In genomic region chr22:42939451-42939881, GRCh38 we compare ENCODE assay signal across 8 cellular contexts.
DNase-seq lines count a peak whose midpoint lies in the region; ATAC-seq and TF ChIP-seq lines count a peak whose summit lies in the region.

No MANE protein-coding gene starts in this region.

- H3K27ac ChIP-seq in BLaER1: no peak overlapping the region
- peak overlapping the region in 1 of 2 experiments; percentile 98; a peak in 3 of 4 replicates for H3K27ac ChIP-seq in SK-N-SH (ENCODE audit: low read depth in 2 of 2, low read length in 1 of 2)
- H3K27ac ChIP-seq in psoas muscle: peak overlapping the region; percentile 63

- H3K4me2 ChIP-seq in BLaER1 (0 out of 2 replicates have a peak overlapping the region, but pooled peaks have one; percentile 9), SK-N-SH (peak overlapping the region; percentile 73)

- H3K27me3 ChIP-seq in BLaER1: no peaks in the 10 kb centered on the region
- H3K27me3 ChIP-seq in SK-N-SH (ENCODE audit: insufficient read depth): no peaks in the 10 kb centered on the region
- H3K27me3 ChIP-seq in psoas muscle (ENCODE audit: insufficient read depth in 3 of 3, low read length in 2 of 3): no peaks in the 10 kb centered on the region

- WGBS in SK-N-SH (ENCODE audit: low lambda C conversion rate): 66% methylated on average over 7 of the region's 7 CpGs
- WGBS in psoas muscle, 3 donors: 60 to 67% (median 64%) methylated on average over 7 of the region's 7 CpGs

- POLR2A ChIA-PET in SK-N-SH (lab: Yijun Ruan, JAX) (no interaction called here), GM10248 (lab: Yijun Ruan, JAX) (no interaction called here)

- no peak overlapping the region for H3K4me3 ChIP-seq in BLaER1
- peak overlapping the region in 1 of 2 experiments; percentile 6; a peak in 1 of 4 replicates for H3K4me3 ChIP-seq in SK-N-SH (ENCODE audit: low read depth in 2 of 2, low read length in 1 of 2)
- no peak overlapping the region for H3K4me3 ChIP-seq in psoas muscle

- no peak overlapping the region for H2AFZ ChIP-seq in SK-N-SH (ENCODE audit: low read depth)

- no peak for TF ChIP-seq EP300 in SK-N-SH (IDR thresholded peaks at IDR 0.05; ENCODE audit: borderline replicate concordance in 1 of 2, low read depth in 1 of 2, low read length in 1 of 2)

- H3K9me2 ChIP-seq in SK-N-SH: no peaks in the 10 kb centered on the region

- H3K9me3 ChIP-seq in BLaER1 (no peaks in the 10 kb centered on the region), SK-N-SH (no peaks in the 10 kb centered on the region), psoas muscle (no peaks in the 10 kb centered on the region)

- no peak for TF ChIP-seq RAD21 in SK-N-SH (IDR thresholded peaks at IDR 0.05; ENCODE audit: low read length)

- DNase-seq in SK-N-SH (no peak), Right ventricle myocardium superior (no peak), psoas muscle (no peak), GM10248 (ENCODE audit: extremely low spot score) (no peak), GM13976 (ENCODE audit: low spot score) (no peak), SKM-1 treated with dmso at 0.1 percent for 144 hours (lab: John Stamatoyannopoulos, UW; ENCODE audit: unreplicated experiment) (no peak), NCI-H2029 (lab: John Stamatoyannopoulos, UW) (no peak)

- ATAC-seq in Right ventricle myocardium superior (ENCODE audit: poor library complexity) (peak; percentile 16), psoas muscle (no peak)

- H3K9ac ChIP-seq in BLaER1: no peak overlapping the region
- H3K9ac ChIP-seq in SK-N-SH: peak overlapping the region; percentile 70

- CTCF ChIA-PET in SK-N-SH (lab: Yijun Ruan, JAX): no interaction called here
- CTCF ChIA-PET in GM10248 (lab: Yijun Ruan, JAX): interaction anchor here (1.0 to 3.2 kb wide), 4 partner anchors 11 to 72 kb away, joined by 3 to 11 read pairs (median 4); no protein-coding TSS in a partner anchor

- intact Hi-C loops in Right ventricle myocardium superior (cut with DNase I): no loop called here
- intact Hi-C loops in psoas muscle (cut with DNase I): no loop called here

- no peak for TF ChIP-seq CTCF in SK-N-SH (IDR thresholded peaks at IDR 0.05)
- TF ChIP-seq CTCF in psoas muscle (IDR thresholded peaks at IDR 0.05): no peak
- no peak for TF ChIP-seq CTCF in GM10248 (IDR thresholded peaks at IDR 0.05; ENCODE audit: control extremely low read depth, extremely low read depth, low read depth, missing control alignments)
- no peak for TF ChIP-seq CTCF in GM13976 (IDR thresholded peaks at IDR 0.05; ENCODE audit: borderline replicate concordance, control extremely low read depth, extremely low read depth, insufficient read depth, missing control alignments)

- peaks cover 79% of the 10 kb centered on the region for H3K79me2 ChIP-seq in SK-N-SH (ENCODE audit: insufficient read depth)

- H4K20me1 ChIP-seq in BLaER1 (peaks cover 95% of the 10 kb centered on the region), SK-N-SH (ENCODE audit: insufficient read depth) (no peaks in the 10 kb centered on the region)

- in situ Hi-C loops in GM13976 (cut with MboI; ENCODE audit: low sequenced_read_pairs, unreplicated experiment): no loop called here

- H3K4me1 ChIP-seq in BLaER1 (peaks cover 61% of the 10 kb centered on the region), SK-N-SH (ENCODE audit: control insufficient read depth in 1 of 2, insufficient read depth in 2 of 2, low read depth in 1 of 2, low read length in 1 of 2) (peaks cover 9 to 31% of the 10 kb centered on the region in 2 experiments; a peak in 3 of 4 replicates), psoas muscle (peaks cover 62% of the 10 kb centered on the region)

- H3F3A ChIP-seq in SK-N-SH (replicated peaks; ENCODE audit: insufficient read depth): peaks cover 14% of the 10 kb centered on the region

- H3K36me3 ChIP-seq in BLaER1 (peaks cover 5% of the 10 kb centered on the region; the same call in 1 of the 2 replicates), SK-N-SH (replicated peaks in 1 of 2; ENCODE audit: control insufficient read depth in 1 of 2, insufficient read depth in 2 of 2, low read length in 1 of 2) (peaks cover 0 to 5% of the 10 kb centered on the region in 2 experiments), psoas muscle (ENCODE audit: insufficient read depth in 1 of 2, low read depth in 1 of 2) (no peaks in the 10 kb centered on the region)

TF ChIP-seq in SK-N-SH, 30 proteins besides CTCF, POLR2A, EP300 and RAD21 (continues in another document):
- TF ChIP-seq NRF1 (IDR thresholded peaks at IDR 0.05; ENCODE audit: low read depth, low read length) (no peak), USF2 (IDR thresholded peaks at IDR 0.05; ENCODE audit: borderline replicate concordance, low read depth, low read length) (no peak), EZH2phosphoT487 (IDR thresholded peaks at IDR 0.05; ENCODE audit: borderline replicate concordance, low read depth) (no peak), ELF1 (IDR thresholded peaks at IDR 0.05) (no peak), FOXM1 (IDR thresholded peaks at IDR 0.05; ENCODE audit: low read depth) (no peak), FOXJ3 (CRISPR knock-in tag; IDR thresholded peaks at IDR 0.05) (no peak), RXRA (IDR thresholded peaks at IDR 0.05; ENCODE audit: borderline replicate concordance, low read depth) (no peak; the same call in 1 of the 2 replicates), TAF1 (IDR thresholded peaks at IDR 0.05; ENCODE audit: borderline replicate concordance, low read depth, low read length) (no peak), FOSL2 (IDR thresholded peaks at IDR 0.05; ENCODE audit: borderline replicate concordance, low read depth) (no peak), ZBTB33 (IDR thresholded peaks at IDR 0.05; ENCODE audit: borderline replicate concordance, low read depth) (no peak), IRF3 (IDR thresholded peaks at IDR 0.05; ENCODE audit: low read depth, low read length) (no peak), SIN3A (IDR thresholded peaks at IDR 0.05; ENCODE audit: borderline replicate concordance, low read depth, low read length) (no peak), TEAD4 (IDR thresholded peaks at IDR 0.05; ENCODE audit: borderline replicate concordance, insufficient read depth) (no peak), REST (IDR thresholded peaks at IDR 0.05; ENCODE audit: low read depth, low read length) (no peak), MEF2A (IDR thresholded peaks at IDR 0.05; ENCODE audit: borderline replicate concordance, low read depth) (no peak)
